ENCODE assay signal across 33 cellular contexts in the genomic region with DNA sequence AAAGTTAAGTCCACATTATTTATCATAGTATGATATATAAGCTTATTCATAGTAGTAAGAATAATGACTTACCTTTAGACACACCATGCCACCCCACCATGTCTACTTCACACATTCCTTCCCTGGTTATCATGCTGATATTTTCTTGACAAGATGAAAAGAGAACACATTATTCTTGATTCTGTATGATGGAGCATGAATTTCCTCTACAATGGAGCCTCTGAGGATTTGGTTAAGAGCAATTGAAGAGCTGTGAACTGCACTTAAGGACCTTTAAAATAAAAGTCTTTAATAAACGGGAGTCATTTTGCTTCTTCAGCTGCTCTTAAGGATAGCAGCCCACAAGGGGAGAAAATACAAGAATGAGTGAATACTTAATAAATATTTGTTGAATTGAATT.
"Had no signal": no experiment of that assay in that cellular context is flagged by ENCODE, and none has a peak within 500 bp of the region (broad histone marks: within the 10 kb centered on the region; RNA-seq: fewer than 3 reads in every experiment).

No MANE protein-coding gene starts in this region.

- DNase-seq: activated B cell treated with CpG ODN at 0.5 μM for 24 hours; activated CD4-positive, alpha-beta memory T cell treated with anti-CD3 and anti-CD28 coated beads for 36 hours; activated CD4-positive, alpha-beta T cell treated with anti-CD3 and anti-CD28 coated beads for 4 hours; activated CD4-positive, alpha-beta T cell treated with anti-CD3 and anti-CD28 coated beads, Interleukin-2, amount 10 ng/mL, durations not matched to agents 24 days and 14 days; activated CD4-positive, alpha-beta T cell treated with anti-CD3 and anti-CD28 coated beads, Interleukin-2, amount 50 U/mL, for 1 hour; activated CD4-positive, alpha-beta T cell treated with anti-CD3 and anti-CD28 coated beads, Interleukin-2, amount 50 U/mL, for 4 hours; activated CD4-positive, CD25-positive, alpha-beta regulatory T cell treated with anti-CD3 and anti-CD28 coated beads, Interleukin-2, amount 50 U/mL, for 72 hours; activated CD8-positive, alpha-beta memory T cell treated with anti-CD3 and anti-CD28 coated beads, Interleukin-2, amount 50 U/mL, for 4 hours; activated CD8-positive, alpha-beta T cell treated with anti-CD3 and anti-CD28 coated beads for 36 hours; activated effector memory CD4-positive, alpha-beta T cell treated with anti-CD3 and anti-CD28 coated beads, Interleukin-2, amount 50 U/mL, for 16 hours; activated gamma-delta T cell treated with Interleukin-2 at 50 U/mL for 16 hours; activated naive CD4-positive, alpha-beta T cell; activated naive CD4-positive, alpha-beta T cell treated with anti-CD3 and anti-CD28 coated beads for 36 hours; activated naive CD4-positive, alpha-beta T cell treated with anti-CD3 and anti-CD28 coated beads, Interleukin-2, amount 50 U/mL, for 16 hours; activated naive CD8-positive, alpha-beta T cell treated with anti-CD3 and anti-CD28 coated beads for 36 hours; activated T-cell treated with anti-CD3 and anti-CD28 coated beads for 4 hours; activated T-cell treated with anti-CD3 and anti-CD28 coated beads, Interleukin-2, amount 50 U/mL, for 1 hour; activated T-cell treated with anti-CD3 and anti-CD28 coated beads, Interleukin-2, amount 50 U/mL, for 4 hours; activated T-cell treated with anti-CD3 and anti-CD28 coated beads, Interleukin-2, amount 50 U/mL, for 72 hours; adrenal gland; amniotic stem cell; aorta; body of pancreas; caudate nucleus; cerebellar nuclear complex; T-helper 2 cell; T-helper 9 cell had no signal

- H3K27me3 Mint-ChIP-seq: activated B cell treated with CpG ODN at 0.5 μM for 24 hours; activated CD4-positive, alpha-beta memory T cell treated with anti-CD3 and anti-CD28 coated beads for 36 hours; activated CD4-positive, alpha-beta T cell treated with anti-CD3 and anti-CD28 coated beads, Interleukin-2, amount 10 ng/mL, durations not matched to agents 24 days and 14 days; activated CD8-positive, alpha-beta T cell treated with anti-CD3 and anti-CD28 coated beads for 36 hours; activated naive CD8-positive, alpha-beta T cell treated with anti-CD3 and anti-CD28 coated beads for 36 hours; activated T-helper 17 cell treated with anti-CD3 and anti-CD28 coated beads, Interleukin-2, amount 50 U/mL, for 72 hours; central memory CD8-positive, alpha-beta T cell had no signal

- H3K27ac Mint-ChIP-seq: activated B cell treated with CpG ODN at 0.5 μM for 24 hours; activated CD4-positive, alpha-beta memory T cell treated with anti-CD3 and anti-CD28 coated beads for 36 hours; activated CD4-positive, alpha-beta T cell treated with anti-CD3 and anti-CD28 coated beads, Interleukin-2, amount 10 ng/mL, durations not matched to agents 24 days and 14 days; activated CD8-positive, alpha-beta T cell treated with anti-CD3 and anti-CD28 coated beads for 36 hours; activated naive CD4-positive, alpha-beta T cell treated with anti-CD3 and anti-CD28 coated beads for 36 hours; activated naive CD4-positive, alpha-beta T cell treated with anti-CD3 and anti-CD28 coated beads, Interleukin-2, amount 50 U/mL, for 72 hours; activated naive CD8-positive, alpha-beta T cell treated with anti-CD3 and anti-CD28 coated beads for 36 hours; activated T-cell treated with anti-CD3 and anti-CD28 coated beads, Interleukin-2, amount 50 U/mL, for 72 hours; activated T-helper 1 cell treated with anti-CD3 and anti-CD28 coated beads, Interleukin-12 subunit alpha, Interleukin-12 subunit beta, Interleukin-2, Interleukin-4 antibody, amounts not matched to agents 30 ng/mL and 10 ng/mL and 1 ng/mL, durations not matched to agents 14 hours and 24 hours and 36 hours; activated T-helper 17 cell treated with anti-CD3 and anti-CD28 coated beads, Interleukin-2, amount 50 U/mL, for 72 hours; T-helper 1 cell treated with Interleukin-12 subunit alpha and Interleukin-12 subunit beta and Interleukin-4 antibody, amounts not matched to agents 30 μg/mL and 1 μg/mL, for 36 hours; T-helper 2 cell treated with Interferon-gamma antibody and Interleukin-4, amounts not matched to agents 5 μg/mL and 100 μg/mL, for 36 hours had no signal

- H3K4me1 Mint-ChIP-seq: activated B cell treated with CpG ODN at 0.5 μM for 24 hours; activated CD4-positive, alpha-beta T cell treated with anti-CD3 and anti-CD28 coated beads, Interleukin-2, amount 10 ng/mL, durations not matched to agents 24 days and 14 days; activated naive CD8-positive, alpha-beta T cell treated with anti-CD3 and anti-CD28 coated beads for 36 hours; activated T-helper 17 cell treated with anti-CD3 and anti-CD28 coated beads, Interleukin-2, amount 50 U/mL, for 72 hours; central memory CD8-positive, alpha-beta T cell had no signal

- H3K9me3 Mint-ChIP-seq: activated CD4-positive, alpha-beta T cell treated with anti-CD3 and anti-CD28 coated beads, Interleukin-2, amount 10 ng/mL, durations not matched to agents 24 days and 14 days; activated CD8-positive, alpha-beta T cell treated with anti-CD3 and anti-CD28 coated beads for 36 hours; activated naive CD4-positive, alpha-beta T cell treated with anti-CD3 and anti-CD28 coated beads for 36 hours; activated naive CD8-positive, alpha-beta T cell treated with anti-CD3 and anti-CD28 coated beads for 36 hours; activated T-helper 1 cell treated with anti-CD3 and anti-CD28 coated beads, Interleukin-12 subunit alpha, Interleukin-12 subunit beta, Interleukin-2, Interleukin-4 antibody, amounts not matched to agents 30 ng/mL and 10 ng/mL and 1 ng/mL, durations not matched to agents 14 hours and 24 hours and 36 hours; T-helper 1 cell treated with Interleukin-12 subunit alpha and Interleukin-12 subunit beta and Interleukin-4 antibody, amounts not matched to agents 30 μg/mL and 1 μg/mL, for 36 hours had no signal

- H3K36me3 Mint-ChIP-seq: activated CD4-positive, alpha-beta memory T cell treated with anti-CD3 and anti-CD28 coated beads for 36 hours; activated naive CD4-positive, alpha-beta T cell treated with anti-CD3 and anti-CD28 coated beads, Interleukin-2, amount 50 U/mL, for 72 hours; activated naive CD8-positive, alpha-beta T cell treated with anti-CD3 and anti-CD28 coated beads for 36 hours had no signal

- H3K4me3 Mint-ChIP-seq: activated B cell treated with CpG ODN at 0.5 μM for 24 hours; activated CD4-positive, alpha-beta memory T cell treated with anti-CD3 and anti-CD28 coated beads for 36 hours; activated CD4-positive, alpha-beta T cell treated with anti-CD3 and anti-CD28 coated beads, Interleukin-2, amount 10 ng/mL, durations not matched to agents 24 days and 14 days; activated CD8-positive, alpha-beta T cell treated with anti-CD3 and anti-CD28 coated beads for 36 hours; activated naive CD4-positive, alpha-beta T cell treated with anti-CD3 and anti-CD28 coated beads for 36 hours; activated naive CD8-positive, alpha-beta T cell treated with anti-CD3 and anti-CD28 coated beads for 36 hours; activated T-cell treated with anti-CD3 and anti-CD28 coated beads, Interleukin-2, amount 50 U/mL, for 4 hours; activated T-cell treated with anti-CD3 and anti-CD28 coated beads, Interleukin-2, amount 50 U/mL, for 72 hours; activated T-helper 1 cell treated with anti-CD3 and anti-CD28 coated beads, Interleukin-12 subunit alpha, Interleukin-12 subunit beta, Interleukin-2, Interleukin-4 antibody, amounts not matched to agents 30 ng/mL and 10 ng/mL and 1 ng/mL, durations not matched to agents 14 hours and 24 hours and 36 hours; activated T-helper 17 cell treated with anti-CD3 and anti-CD28 coated beads, Interleukin-2, amount 50 U/mL, for 72 hours; central memory CD8-positive, alpha-beta T cell; T-helper 1 cell treated with Interleukin-12 subunit alpha and Interleukin-12 subunit beta and Interleukin-4 antibody, amounts not matched to agents 30 μg/mL and 1 μg/mL, for 36 hours; T-helper 2 cell treated with Interferon-gamma antibody and Interleukin-4, amounts not matched to agents 5 μg/mL and 100 μg/mL, for 36 hours had no signal
